1 cellular context compared by ENCODE assay signal in the genomic region with DNA sequence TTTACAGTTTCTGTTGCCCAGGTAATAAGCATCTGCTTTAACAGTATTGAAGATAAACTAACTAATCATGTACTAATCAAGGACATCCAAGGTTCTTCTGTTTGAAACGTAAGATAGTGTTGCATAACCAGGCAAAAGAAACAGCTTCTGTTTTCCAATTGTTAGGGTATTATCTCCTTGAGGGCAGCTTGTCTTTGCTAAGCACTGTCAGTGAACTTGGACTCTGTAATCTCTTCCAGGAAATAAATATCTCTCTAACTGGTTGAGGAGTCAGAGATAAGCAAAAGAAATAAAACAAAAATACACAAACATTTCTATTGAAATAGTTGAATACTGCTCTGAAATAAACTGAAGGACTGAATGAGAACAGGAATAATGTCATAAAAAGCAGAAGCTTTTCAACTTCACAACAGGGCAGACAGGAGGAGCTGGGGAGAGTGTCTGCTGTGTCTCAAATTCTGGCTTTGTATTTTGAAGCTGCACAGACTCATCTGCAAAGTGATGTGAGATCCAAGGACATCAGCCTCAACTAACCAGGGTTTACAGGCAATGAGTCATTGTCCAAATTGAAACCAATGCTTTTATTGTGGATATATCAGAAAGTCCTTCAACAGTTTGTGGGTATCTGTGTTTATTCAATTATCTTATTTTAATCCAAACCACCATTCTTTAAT.
TF ChIP-seq lines count a peak whose summit lies in the region.

No MANE protein-coding gene starts in this region.

TF ChIP-seq in IMR-90, 13 proteins besides CTCF, POLR2A, EP300 and RAD21:
- TF ChIP-seq FOS (IDR thresholded peaks at IDR 0.05; ENCODE audit: low read depth, low read length) (no peak), RFX5 (IDR thresholded peaks at IDR 0.05; ENCODE audit: low read depth, low read length) (no peak), BHLHE40 (IDR thresholded peaks at IDR 0.05; ENCODE audit: low read depth, low read length) (no peak), MAFK (IDR thresholded peaks at IDR 0.05; ENCODE audit: low read depth, low read length) (no peak), CHD1 (IDR thresholded peaks at IDR 0.05; ENCODE audit: low read depth, low read length) (no peak), SMC3 (IDR thresholded peaks at IDR 0.05; ENCODE audit: low read depth, low read length) (no peak), MAZ (IDR thresholded peaks at IDR 0.05; ENCODE audit: borderline replicate concordance, low read depth, low read length) (no peak), NFE2L2 (IDR thresholded peaks at IDR 0.05; ENCODE audit: low read depth, low read length) (no peak), RCOR1 (IDR thresholded peaks at IDR 0.05; ENCODE audit: insufficient replicate concordance, low read length) (no peak), CEBPB (IDR thresholded peaks at IDR 0.05; ENCODE audit: low read depth, low read length) (no peak), MXI1 (IDR thresholded peaks at IDR 0.05; ENCODE audit: borderline replicate concordance, low read depth, low read length) (no peak)
- TF ChIP-seq, protein P1, sequence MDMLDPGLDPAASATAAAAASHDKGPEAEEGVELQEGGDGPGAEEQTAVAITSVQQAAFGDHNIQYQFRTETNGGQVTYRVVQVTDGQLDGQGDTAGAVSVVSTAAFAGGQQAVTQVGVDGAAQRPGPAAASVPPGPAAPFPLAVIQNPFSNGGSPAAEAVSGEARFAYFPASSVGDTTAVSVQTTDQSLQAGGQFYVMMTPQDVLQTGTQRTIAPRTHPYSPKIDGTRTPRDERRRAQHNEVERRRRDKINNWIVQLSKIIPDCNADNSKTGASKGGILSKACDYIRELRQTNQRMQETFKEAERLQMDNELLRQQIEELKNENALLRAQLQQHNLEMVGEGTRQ (IDR thresholded peaks at IDR 0.05; ENCODE audit: low read depth, low read length): no peak
- TF ChIP-seq, protein P2, sequence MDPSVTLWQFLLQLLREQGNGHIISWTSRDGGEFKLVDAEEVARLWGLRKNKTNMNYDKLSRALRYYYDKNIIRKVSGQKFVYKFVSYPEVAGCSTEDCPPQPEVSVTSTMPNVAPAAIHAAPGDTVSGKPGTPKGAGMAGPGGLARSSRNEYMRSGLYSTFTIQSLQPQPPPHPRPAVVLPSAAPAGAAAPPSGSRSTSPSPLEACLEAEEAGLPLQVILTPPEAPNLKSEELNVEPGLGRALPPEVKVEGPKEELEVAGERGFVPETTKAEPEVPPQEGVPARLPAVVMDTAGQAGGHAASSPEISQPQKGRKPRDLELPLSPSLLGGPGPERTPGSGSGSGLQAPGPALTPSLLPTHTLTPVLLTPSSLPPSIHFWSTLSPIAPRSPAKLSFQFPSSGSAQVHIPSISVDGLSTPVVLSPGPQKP (IDR thresholded peaks at IDR 0.05; ENCODE audit: borderline replicate concordance, low read depth, low read length): no peak
